ENCODE assay signal across 7 cellular contexts in genomic region chr5:149730620-149731331, GRCh38. TPM values are rescaled to one million over a fixed set of nuclear protein-coding genes. Genes with fewer than 3 reads are reported as not detected.
A peak's percentile ranks its signal among the peaks of the same experiment; 100 is the strongest.
DNase-seq lines count a peak whose midpoint lies in the region; ATAC-seq and TF ChIP-seq lines count a peak whose summit lies in the region.

No MANE protein-coding gene starts in this region.

- no peaks in the 10 kb centered on the region; the same call in 2 of the 3 replicates for H3K36me3 Mint-ChIP-seq in GM23338 (ENCODE audit: low read depth)

- H3K4me2 ChIP-seq in GM23338, result peak overlapping the region; percentile 92

- H3K79me2 ChIP-seq in GM23338 (replicated peaks; ENCODE audit: insufficient read depth), result peaks cover 36% of the 10 kb centered on the region

- peak overlapping the region; percentile 93 for H2AFZ ChIP-seq in GM23338

- no peak overlapping the region for H3K27ac Mint-ChIP-seq in GM23338

- H4K20me1 ChIP-seq in GM23338 (replicated peaks; ENCODE audit: insufficient read depth), result peaks cover 28% of the 10 kb centered on the region

- H3K36me3 ChIP-seq in GM23338 (ENCODE audit: insufficient read depth), result no peaks in the 10 kb centered on the region

- H3K27me3 Mint-ChIP-seq in GM23338 (ENCODE audit: insufficient read depth, low read depth, poor library complexity), result peaks cover 13% of the 10 kb centered on the region

- H3K27ac ChIP-seq in GM23338 (ENCODE audit: low read depth), result no peak overlapping the region

- H3K4me1 Mint-ChIP-seq in GM23338, result peaks cover 25% of the 10 kb centered on the region

- no peaks in the 10 kb centered on the region; the same call in 2 of the 3 replicates for H3K9me3 Mint-ChIP-seq in GM23338

- H3K4me3 ChIP-seq in GM12865 (ENCODE audit: low read depth, low read length), result peak overlapping the region; percentile 94
- peak overlapping the region; percentile 95 for H3K4me3 ChIP-seq in GM23338
- H3K4me3 ChIP-seq in LNCaP clone FGC (ENCODE audit: low read depth, low read length), result peak overlapping the region; percentile 75

- peaks cover 14% of the 10 kb centered on the region for H3K4me1 ChIP-seq in GM23338 (ENCODE audit: insufficient read depth)

- TF ChIP-seq CTCF in GM12865 (IDR thresholded peaks at IDR 0.05; ENCODE audit: insufficient read depth, low read depth, low read length, missing control alignments), result no peak
- TF ChIP-seq CTCF in GM23338 (conservative IDR thresholded peaks at IDR 0.05; ENCODE audit: low read depth in 2 of 2), result peak in 1 of 2 experiments; percentile 38; a peak in 2 of 4 replicates
- peak; percentile 21; the same call in 1 of the 2 replicates for TF ChIP-seq CTCF in LNCaP clone FGC (IDR thresholded peaks at IDR 0.05; ENCODE audit: control insufficient read depth, extremely low read depth, insufficient read depth)

- DNase-seq in GM12865 (ENCODE audit: low read depth) (peak; percentile 78), GM23338 (ENCODE audit: low spot score) (peak; percentile 75), LNCaP clone FGC (ENCODE audit: low read depth) (no peak), ecto neural progenitor cell (ENCODE audit: low spot score) (peak; percentile 78), medulla oblongata (ENCODE audit: extremely low spot score) (peak; percentile 48)
- peak; percentile 40 for DNase-seq in activated CD4-positive, alpha-beta T cell treated with anti-CD3 and anti-CD28 coated beads, Interleukin-2, amount 50 U/mL, for 1 hour
- peak; percentile 11 for DNase-seq in stimulated activated CD8-positive, alpha-beta memory T cell treated with anti-CD3 and anti-CD28 coated beads, Interleukin-15, amount 100 ng/mL, for 1 hour (ENCODE audit: low read depth)

- peaks cover 26% of the 10 kb centered on the region for H3K27me3 ChIP-seq in GM23338 (ENCODE audit: insufficient read depth)

- no peaks in the 10 kb centered on the region for H3K9me2 ChIP-seq in GM23338 (ENCODE audit: insufficient read depth)

- no peaks in the 10 kb centered on the region for H3F3A ChIP-seq in GM23338 (replicated peaks; ENCODE audit: low read depth)

- ATAC-seq in GM23338, result peak; percentile 35

- H3K4me3 Mint-ChIP-seq in GM23338, result peak overlapping the region; percentile 80

TF ChIP-seq in GM23338, 12 proteins besides CTCF, POLR2A, EP300 and RAD21:
- TF ChIP-seq ETS1 (IDR thresholded peaks at IDR 0.05) (0 out of 2 replicates have a peak, but pooled peaks have one; percentile 11), POLR2AphosphoS5 (IDR thresholded peaks at IDR 0.05; ENCODE audit: low read depth) (0 out of 2 replicates have a peak, but pooled peaks have one; percentile 9), REST (IDR thresholded peaks at IDR 0.05; ENCODE audit: unreplicated experiment) (no peak), EZH2 (IDR thresholded peaks at IDR 0.05; ENCODE audit: low read depth, unreplicated experiment) (no peak)

RNA-seq across cellular contexts. Expression of gene PPARGC1B, which starts 0.7 kb away (rescaled TPM):
- total RNA-seq in GM23338 (2014; rRNA removed; shearing (Covaris generic)), result 10.6 and 11.4 TPM in 2 replicates
- 9.7 and 11.2 TPM in 2 replicates for polyA plus RNA-seq in GM23338 (2016; fragmentation: Nextera tagmentation; extraction: Ambion mirVana)
